In the genomic region with DNA sequence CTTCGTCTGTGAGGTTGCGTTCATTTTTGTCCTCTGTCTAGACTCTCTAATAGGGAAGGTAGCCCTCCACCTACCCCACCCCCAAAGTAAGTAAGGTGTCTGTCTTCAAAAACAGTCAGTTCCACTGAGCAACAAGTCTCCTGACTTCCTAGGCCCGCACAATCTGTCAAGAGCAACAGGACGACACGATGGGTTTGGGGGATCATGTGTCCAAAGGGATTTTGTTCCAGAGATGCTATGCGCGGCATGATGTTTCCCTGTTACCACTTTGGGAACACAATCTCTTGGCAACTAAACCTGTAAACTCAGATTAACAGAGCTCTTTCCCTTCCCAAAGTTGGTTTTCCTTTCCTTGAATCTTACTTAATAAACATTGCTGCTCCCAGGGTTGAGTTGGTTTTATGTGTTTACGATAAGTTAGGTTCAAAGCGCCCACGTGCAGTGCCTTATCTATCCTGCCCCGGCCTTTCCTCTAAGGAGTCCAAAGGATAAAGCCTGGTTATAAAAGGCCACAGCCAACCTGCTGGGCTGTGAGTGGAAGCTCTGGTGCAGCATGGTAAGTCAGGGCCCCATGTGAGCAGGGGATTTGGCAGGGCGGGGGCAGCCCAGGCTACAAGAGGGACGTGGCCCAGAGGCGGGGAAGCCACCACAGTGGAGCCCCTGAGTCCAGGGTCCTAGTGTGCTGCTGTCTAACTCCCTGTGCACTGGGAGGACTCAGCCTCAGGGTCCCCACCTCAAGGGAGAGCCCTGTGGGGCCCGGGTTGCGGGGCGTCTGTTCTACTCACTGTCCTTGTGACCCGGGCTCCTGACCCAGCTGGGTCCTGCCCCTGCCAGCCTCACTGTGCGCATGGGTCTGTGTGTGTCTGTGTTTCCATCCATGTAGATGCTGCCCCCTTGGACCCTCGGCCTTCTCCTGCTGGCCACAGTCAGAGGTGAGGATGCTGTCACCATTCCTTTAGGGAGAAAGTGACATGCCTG, we compare ENCODE assay signal across 21 cellular contexts. TPM values are rescaled to one million over a fixed set of nuclear protein-coding genes. Genes with fewer than 3 reads are reported as not detected.
"Had no signal": no experiment of that assay in that cellular context is flagged by ENCODE, and none has a peak within 500 bp of the region (broad histone marks: within the 10 kb centered on the region; RNA-seq: fewer than 3 reads in every experiment).

TSS of gene PNLIPRP2 (plus strand) at position 531 of the 978 bp plus-strand sequence.

- H3K27me3 ChIP-seq: tibial nerve had no signal

- ATAC-seq: activated CD4-positive, alpha-beta T cell treated with anti-CD3 and anti-CD28 coated beads for 36 hours; activated CD8-positive, alpha-beta T cell treated with anti-CD3 and anti-CD28 coated beads for 36 hours; activated naive CD8-positive, alpha-beta T cell treated with anti-CD3 and anti-CD28 coated beads, Interleukin-2, amount 50 U/mL, for 24 hours; effector memory CD8-positive, alpha-beta T cell had no signal

- H3K4me3 ChIP-seq: cardiac muscle cell, lower lobe of right lung, SK-N-MC had no signal

- H3K9me3 ChIP-seq: lower lobe of right lung, tibial nerve had no signal

- H3K4me1 ChIP-seq: lower lobe of right lung, tibial nerve had no signal

- DNase-seq: activated CD4-positive, alpha-beta T cell treated with anti-CD3 and anti-CD28 coated beads for 36 hours; activated CD8-positive, alpha-beta memory T cell treated with anti-CD3 and anti-CD28 coated beads, Interleukin-2, amount 50 U/mL, for 48 hours; activated CD8-positive, alpha-beta T cell treated with anti-CD3 and anti-CD28 coated beads for 36 hours; activated naive CD4-positive, alpha-beta T cell; activated naive CD8-positive, alpha-beta T cell treated with anti-CD3 and anti-CD28 coated beads, Interleukin-2, amount 50 U/mL, for 24 hours; cortex of kidney; effector memory CD8-positive, alpha-beta T cell; kidney glomerular epithelial cell; lower lobe of right lung; stimulated activated CD4-positive, alpha-beta T cell treated with anti-CD3 and anti-CD28 coated beads, Interleukin-15, amount 100 ng/mL, for 24 hours; stimulated activated CD4-positive, alpha-beta T cell treated with anti-CD3 and anti-CD28 coated beads, Interleukin-4, amount 100 ng/mL, for 24 hours; T-helper 1 cell had no signal

- H3K36me3 ChIP-seq: cardiac muscle cell, lower lobe of right lung, tibial nerve had no signal

- H3K27ac ChIP-seq: cardiac muscle cell, epithelial cell of prostate, lower lobe of right lung, SK-N-MC, VCaP had no signal

RNA-seq across cellular contexts. Expression of gene PNLIPRP2, which starts in this region (rescaled TPM):
- total RNA-seq: activated CD4-positive, alpha-beta T cell treated with anti-CD3 and anti-CD28 coated beads for 36 hours; activated CD8-positive, alpha-beta T cell treated with anti-CD3 and anti-CD28 coated beads for 36 hours; activated T-helper 1 cell treated with anti-CD3 and anti-CD28 coated beads, Interleukin-12 subunit alpha, Interleukin-12 subunit beta, Interleukin-2, Interleukin-4 antibody, amounts not matched to agents 30 ng/mL and 10 ng/mL and 1 ng/mL, durations not matched to agents 14 hours and 24 hours and 36 hours; astrocyte; cardiac muscle cell; lower lobe of right lung; osteoblast; pulmonary artery endothelial cell had no signal
